In genomic region chr19:28887920-28888618, GRCh38 we compare ENCODE assay signal across 15 cellular contexts.
"Had no signal": no experiment of that assay in that cellular context is flagged by ENCODE, and none has a peak within 500 bp of the region (broad histone marks: within the 10 kb centered on the region; RNA-seq: fewer than 3 reads in every experiment).

No MANE protein-coding gene starts in this region.

- H3K4me1 Mint-ChIP-seq: activated B cell treated with CpG ODN at 0.5 μM for 24 hours; activated CD4-positive, alpha-beta T cell treated with anti-CD3 and anti-CD28 coated beads, Interleukin-2, amount 10 ng/mL, durations not matched to agents 7 days and 5 days; naive thymus-derived CD8-positive, alpha-beta T cell had no signal

- H3K27me3 Mint-ChIP-seq: activated CD4-positive, alpha-beta T cell treated with anti-CD3 and anti-CD28 coated beads, Interleukin-2, amount 10 ng/mL, durations not matched to agents 7 days and 5 days had no signal

- H3K9me3 Mint-ChIP-seq: activated B cell treated with CpG ODN at 0.5 μM for 24 hours; activated CD4-positive, alpha-beta T cell treated with anti-CD3 and anti-CD28 coated beads, Interleukin-2, amount 10 ng/mL, durations not matched to agents 7 days and 5 days; activated T-helper 1 cell treated with anti-CD3 and anti-CD28 coated beads, Interleukin-12 subunit alpha, Interleukin-12 subunit beta, Interleukin-2, Interleukin-4 antibody, amounts not matched to agents 30 ng/mL and 10 ng/mL and 1 ng/mL, durations not matched to agents 14 hours and 24 hours and 36 hours had no signal

- H3K36me3 Mint-ChIP-seq: naive thymus-derived CD8-positive, alpha-beta T cell had no signal

- H3K27ac Mint-ChIP-seq: activated B cell treated with CpG ODN at 0.5 μM for 24 hours; activated CD4-positive, alpha-beta T cell treated with anti-CD3 and anti-CD28 coated beads, Interleukin-2, amount 10 ng/mL, durations not matched to agents 7 days and 5 days; activated T-helper 1 cell treated with anti-CD3 and anti-CD28 coated beads, Interleukin-12 subunit alpha, Interleukin-12 subunit beta, Interleukin-2, Interleukin-4 antibody, amounts not matched to agents 30 ng/mL and 10 ng/mL and 1 ng/mL, durations not matched to agents 14 hours and 24 hours and 36 hours; naive thymus-derived CD8-positive, alpha-beta T cell had no signal

- H3K4me3 Mint-ChIP-seq: activated B cell treated with CpG ODN at 0.5 μM for 24 hours; activated CD4-positive, alpha-beta T cell treated with anti-CD3 and anti-CD28 coated beads, Interleukin-2, amount 10 ng/mL, durations not matched to agents 7 days and 5 days; activated T-helper 1 cell treated with anti-CD3 and anti-CD28 coated beads, Interleukin-12 subunit alpha, Interleukin-12 subunit beta, Interleukin-2, Interleukin-4 antibody, amounts not matched to agents 30 ng/mL and 10 ng/mL and 1 ng/mL, durations not matched to agents 14 hours and 24 hours and 36 hours; naive thymus-derived CD8-positive, alpha-beta T cell had no signal

- ATAC-seq: gastroesophageal sphincter; heart right ventricle; naive thymus-derived CD8-positive, alpha-beta T cell had no signal

- DNase-seq: activated B cell treated with CpG ODN at 0.5 μM for 24 hours; activated CD4-positive, alpha-beta T cell treated with anti-CD3 and anti-CD28 coated beads, Interleukin-2, amount 10 ng/mL, durations not matched to agents 7 days and 5 days; activated CD8-positive, alpha-beta memory T cell treated with anti-CD3 and anti-CD28 coated beads, Interleukin-2, amount 50 U/mL, for 48 hours; activated naive CD4-positive, alpha-beta T cell treated with Interleukin-2 at 50 U/mL for 16 hours; brain microvascular endothelial cell; cortex of kidney; effector memory CD4-positive, alpha-beta T cell; naive thymus-derived CD8-positive, alpha-beta T cell; small intestine; stimulated activated CD4-positive, alpha-beta T cell treated with anti-CD3 and anti-CD28 coated beads, Interleukin-4, amount 100 ng/mL, for 24 hours; stimulated activated naive CD4-positive, alpha-beta T cell; SW 1271 had no signal
